Comparison of ENCODE assay signal across 13 cellular contexts in genomic region chr1:243731301-243731891, GRCh38.
DNase-seq lines count a peak whose midpoint lies in the region; ATAC-seq and TF ChIP-seq lines count a peak whose summit lies in the region.
"Had no signal": no experiment of that assay in that cellular context is flagged by ENCODE, and none has a peak within 500 bp of the region (broad histone marks: within the 10 kb centered on the region; RNA-seq: fewer than 3 reads in every experiment).

No MANE protein-coding gene starts in this region.

- DNase-seq in HL-60 (ENCODE audit: low read depth in 1 of 2, low spot score in 1 of 2) (peak; percentile 64 to 79), NOMO-1 treated with dmso at 0.1 percent for 144 hours (lab: John Stamatoyannopoulos, UW; ENCODE audit: unreplicated experiment) (peak; percentile 86), putamen (ENCODE audit: low spot score) (peak; percentile 56), GF-D8 (lab: John Stamatoyannopoulos, UW) (no peak), GM19238 (ENCODE audit: insufficient read length, low spot score) (no peak), mesenteric fat pad (ENCODE audit: low spot score) (no peak)
- DNase-seq: activated gamma-delta T cell treated with Interleukin-2 at 50 U/mL for 16 hours; mesenchymal stem cell; NCI-H2171; stimulated activated CD4-positive, alpha-beta T cell treated with anti-CD3 and anti-CD28 coated beads, Interleukin-4, amount 100 ng/mL, for 4 hours had no signal

- H3K4me3 ChIP-seq in HL-60 (replicated peaks; ENCODE audit: insufficient read depth, low read length), result peak overlapping the region; percentile 41
- H3K4me3 ChIP-seq: vagina had no signal

- no peak for TF ChIP-seq CTCF in HL-60 (IDR thresholded peaks at IDR 0.05; ENCODE audit: insufficient read depth, low read length)

- H3K27ac ChIP-seq in HL-60 (replicated peaks), result peak overlapping the region; percentile 93
- H3K27ac ChIP-seq: vagina had no signal

- no peaks in the 10 kb centered on the region for H3K27me3 ChIP-seq in HL-60 (ENCODE audit: insufficient read depth, poor library complexity, severe bottlenecking)
- H3K27me3 ChIP-seq: vagina had no signal

- peak; percentile 63 for ATAC-seq in esophagus mucosa
- ATAC-seq in HG03432 (IDR thresholded peaks at IDR 0.05; ENCODE audit: unreplicated experiment), result no peak

Comparison
In these comparisons a context has a peak if more than half of its experiments do, and no peak if none do; other contexts are left out.
1. DNase-seq: peak in HL-60 (2 of 2), NOMO-1 treated with dmso at 0.1 percent for 144 hours (single experiment) and putamen (single experiment); none in GF-D8 (single experiment), GM19238 (single experiment) and mesenteric fat pad (single experiment).